In the genomic region with DNA sequence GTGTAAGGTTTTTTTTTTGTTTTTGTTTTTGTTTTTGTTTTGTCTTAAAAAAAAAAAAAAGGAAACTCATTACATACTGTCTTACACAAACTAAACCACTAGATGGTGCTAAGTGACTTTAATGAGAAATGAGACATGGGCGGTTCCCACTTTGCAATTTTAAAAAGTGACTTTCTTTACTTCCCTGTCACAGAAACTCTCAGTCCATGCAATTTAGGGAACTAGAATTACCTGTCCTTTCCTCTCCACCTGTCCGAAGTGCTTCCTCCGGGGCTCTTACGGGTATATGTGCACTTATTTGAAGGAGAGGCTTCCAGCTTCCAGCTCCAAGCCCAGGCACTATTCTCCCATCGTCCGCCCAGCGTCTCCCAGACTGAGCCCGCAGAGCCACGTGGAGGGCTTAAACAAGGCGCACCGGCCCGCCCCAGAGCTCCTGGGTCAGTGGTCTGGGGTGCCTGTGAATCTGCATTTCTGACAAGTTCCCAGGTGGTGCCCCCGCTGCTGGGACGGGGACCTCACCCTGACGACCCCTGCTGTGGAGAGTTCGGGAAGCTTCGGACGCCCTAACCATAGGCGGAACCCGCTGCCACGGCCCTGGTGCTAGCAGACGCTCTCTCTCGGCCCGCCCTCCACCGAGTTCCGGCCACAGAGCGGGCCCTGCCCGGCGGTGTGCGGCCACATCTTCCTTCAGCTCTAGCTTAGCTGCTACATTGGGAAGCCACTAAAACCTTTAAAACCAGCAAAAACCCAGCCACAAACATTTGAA, we compare ENCODE assay signal across 1 cellular context.
TF ChIP-seq lines count a peak whose summit lies in the region.

No MANE protein-coding gene starts in this region.

TF ChIP-seq in HepG2, 621 proteins besides CTCF, POLR2A, EP300 and RAD21 (continued from another document and continues in another):
- no peak for TF ChIP-seq ZNF484 (CRISPR knock-in tag; IDR thresholded peaks at IDR 0.05; ENCODE audit: borderline replicate concordance, low read depth)
- no peak for TF ChIP-seq RFX3 (CRISPR knock-in tag; IDR thresholded peaks at IDR 0.05)
- peak; percentile 72; the same call in 1 of the 2 replicates for TF ChIP-seq ZSCAN20 (CRISPR knock-in tag; IDR thresholded peaks at IDR 0.05; ENCODE audit: borderline replicate concordance)
- TF ChIP-seq FOXK1 (CRISPR knock-in tag; IDR thresholded peaks at IDR 0.05; ENCODE audit: borderline replicate concordance, low read depth) = no peak
- TF ChIP-seq ZNF713 (CRISPR knock-in tag; IDR thresholded peaks at IDR 0.05) = no peak
- 0 out of 2 replicates have a peak, but pooled peaks have one; percentile 31 for TF ChIP-seq HMG20B (CRISPR knock-in tag; conservative IDR thresholded peaks at IDR 0.05)
- TF ChIP-seq BRD4 (CRISPR knock-in tag; IDR thresholded peaks at IDR 0.05) = 0 out of 2 replicates have a peak, but pooled peaks have one; percentile 48
- no peak for TF ChIP-seq RFXAP (CRISPR knock-in tag; IDR thresholded peaks at IDR 0.05; ENCODE audit: borderline replicate concordance)
- TF ChIP-seq HNRNPH1 (optimal IDR thresholded peaks at IDR 0.05; ENCODE audit: low read depth, low read length) = no peak
- 0 out of 2 replicates have a peak, but pooled peaks have one; percentile 56 for TF ChIP-seq ZNF34 (CRISPR knock-in tag; IDR thresholded peaks at IDR 0.05; ENCODE audit: borderline replicate concordance)
- TF ChIP-seq, protein P1, sequence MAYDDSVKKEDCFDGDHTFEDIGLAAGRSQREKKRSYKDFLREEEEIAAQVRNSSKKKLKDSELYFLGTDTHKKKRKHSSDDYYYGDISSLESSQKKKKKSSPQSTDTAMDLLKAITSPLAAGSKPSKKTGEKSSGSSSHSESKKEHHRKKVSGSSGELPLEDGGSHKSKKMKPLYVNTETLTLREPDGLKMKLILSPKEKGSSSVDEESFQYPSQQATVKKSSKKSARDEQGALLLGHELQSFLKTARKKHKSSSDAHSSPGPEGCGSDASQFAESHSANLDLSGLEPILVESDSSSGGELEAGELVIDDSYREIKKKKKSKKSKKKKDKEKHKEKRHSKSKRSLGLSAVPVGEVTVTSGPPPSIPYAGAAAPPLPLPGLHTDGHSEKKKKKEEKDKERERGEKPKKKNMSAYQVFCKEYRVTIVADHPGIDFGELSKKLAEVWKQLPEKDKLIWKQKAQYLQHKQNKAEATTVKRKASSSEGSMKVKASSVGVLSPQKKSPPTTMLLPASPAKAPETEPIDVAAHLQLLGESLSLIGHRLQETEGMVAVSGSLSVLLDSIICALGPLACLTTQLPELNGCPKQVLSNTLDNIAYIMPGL (CRISPR knock-in tag; IDR thresholded peaks at IDR 0.05; ENCODE audit: borderline replicate concordance in 1 of 2, low read depth in 1 of 2) = peak in 1 of 2 experiments; percentile 74; a peak in 3 of 4 replicates
- TF ChIP-seq SOX13 (IDR thresholded peaks at IDR 0.05) = no peak
- no peak for TF ChIP-seq SOX13 (CRISPR knock-in tag; conservative IDR thresholded peaks at IDR 0.05 in 1 of 2, IDR thresholded peaks at IDR 0.05 in 1 of 2)
- TF ChIP-seq, protein P2, sequence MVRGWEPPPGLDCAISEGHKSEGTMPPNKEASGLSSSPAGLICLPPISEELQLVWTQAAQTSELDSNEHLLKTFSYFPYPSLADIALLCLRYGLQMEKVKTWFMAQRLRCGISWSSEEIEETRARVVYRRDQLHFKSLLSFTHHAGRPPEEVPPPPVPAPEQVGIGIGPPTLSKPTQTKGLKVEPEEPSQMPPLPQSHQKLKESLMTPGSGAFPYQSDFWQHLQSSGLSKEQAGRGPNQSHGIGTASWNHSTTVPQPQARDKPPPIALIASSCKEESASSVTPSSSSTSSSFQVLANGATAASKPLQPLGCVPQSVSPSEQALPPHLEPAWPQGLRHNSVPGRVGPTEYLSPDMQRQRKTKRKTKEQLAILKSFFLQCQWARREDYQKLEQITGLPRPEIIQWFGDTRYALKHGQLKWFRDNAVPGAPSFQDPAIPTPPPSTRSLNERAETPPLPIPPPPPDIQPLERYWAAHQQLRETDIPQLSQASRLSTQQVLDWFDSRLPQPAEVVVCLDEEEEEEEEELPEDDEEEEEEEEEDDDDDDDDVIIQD (CRISPR knock-in tag; IDR thresholded peaks at IDR 0.05; ENCODE audit: low read depth) = no peak
- TF ChIP-seq, protein P3, sequence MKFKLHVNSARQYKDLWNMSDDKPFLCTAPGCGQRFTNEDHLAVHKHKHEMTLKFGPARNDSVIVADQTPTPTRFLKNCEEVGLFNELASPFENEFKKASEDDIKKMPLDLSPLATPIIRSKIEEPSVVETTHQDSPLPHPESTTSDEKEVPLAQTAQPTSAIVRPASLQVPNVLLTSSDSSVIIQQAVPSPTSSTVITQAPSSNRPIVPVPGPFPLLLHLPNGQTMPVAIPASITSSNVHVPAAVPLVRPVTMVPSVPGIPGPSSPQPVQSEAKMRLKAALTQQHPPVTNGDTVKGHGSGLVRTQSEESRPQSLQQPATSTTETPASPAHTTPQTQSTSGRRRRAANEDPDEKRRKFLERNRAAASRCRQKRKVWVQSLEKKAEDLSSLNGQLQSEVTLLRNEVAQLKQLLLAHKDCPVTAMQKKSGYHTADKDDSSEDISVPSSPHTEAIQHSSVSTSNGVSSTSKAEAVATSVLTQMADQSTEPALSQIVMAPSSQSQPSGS (CRISPR knock-in tag; IDR thresholded peaks at IDR 0.05) = no peak
- TF ChIP-seq, protein P4, sequence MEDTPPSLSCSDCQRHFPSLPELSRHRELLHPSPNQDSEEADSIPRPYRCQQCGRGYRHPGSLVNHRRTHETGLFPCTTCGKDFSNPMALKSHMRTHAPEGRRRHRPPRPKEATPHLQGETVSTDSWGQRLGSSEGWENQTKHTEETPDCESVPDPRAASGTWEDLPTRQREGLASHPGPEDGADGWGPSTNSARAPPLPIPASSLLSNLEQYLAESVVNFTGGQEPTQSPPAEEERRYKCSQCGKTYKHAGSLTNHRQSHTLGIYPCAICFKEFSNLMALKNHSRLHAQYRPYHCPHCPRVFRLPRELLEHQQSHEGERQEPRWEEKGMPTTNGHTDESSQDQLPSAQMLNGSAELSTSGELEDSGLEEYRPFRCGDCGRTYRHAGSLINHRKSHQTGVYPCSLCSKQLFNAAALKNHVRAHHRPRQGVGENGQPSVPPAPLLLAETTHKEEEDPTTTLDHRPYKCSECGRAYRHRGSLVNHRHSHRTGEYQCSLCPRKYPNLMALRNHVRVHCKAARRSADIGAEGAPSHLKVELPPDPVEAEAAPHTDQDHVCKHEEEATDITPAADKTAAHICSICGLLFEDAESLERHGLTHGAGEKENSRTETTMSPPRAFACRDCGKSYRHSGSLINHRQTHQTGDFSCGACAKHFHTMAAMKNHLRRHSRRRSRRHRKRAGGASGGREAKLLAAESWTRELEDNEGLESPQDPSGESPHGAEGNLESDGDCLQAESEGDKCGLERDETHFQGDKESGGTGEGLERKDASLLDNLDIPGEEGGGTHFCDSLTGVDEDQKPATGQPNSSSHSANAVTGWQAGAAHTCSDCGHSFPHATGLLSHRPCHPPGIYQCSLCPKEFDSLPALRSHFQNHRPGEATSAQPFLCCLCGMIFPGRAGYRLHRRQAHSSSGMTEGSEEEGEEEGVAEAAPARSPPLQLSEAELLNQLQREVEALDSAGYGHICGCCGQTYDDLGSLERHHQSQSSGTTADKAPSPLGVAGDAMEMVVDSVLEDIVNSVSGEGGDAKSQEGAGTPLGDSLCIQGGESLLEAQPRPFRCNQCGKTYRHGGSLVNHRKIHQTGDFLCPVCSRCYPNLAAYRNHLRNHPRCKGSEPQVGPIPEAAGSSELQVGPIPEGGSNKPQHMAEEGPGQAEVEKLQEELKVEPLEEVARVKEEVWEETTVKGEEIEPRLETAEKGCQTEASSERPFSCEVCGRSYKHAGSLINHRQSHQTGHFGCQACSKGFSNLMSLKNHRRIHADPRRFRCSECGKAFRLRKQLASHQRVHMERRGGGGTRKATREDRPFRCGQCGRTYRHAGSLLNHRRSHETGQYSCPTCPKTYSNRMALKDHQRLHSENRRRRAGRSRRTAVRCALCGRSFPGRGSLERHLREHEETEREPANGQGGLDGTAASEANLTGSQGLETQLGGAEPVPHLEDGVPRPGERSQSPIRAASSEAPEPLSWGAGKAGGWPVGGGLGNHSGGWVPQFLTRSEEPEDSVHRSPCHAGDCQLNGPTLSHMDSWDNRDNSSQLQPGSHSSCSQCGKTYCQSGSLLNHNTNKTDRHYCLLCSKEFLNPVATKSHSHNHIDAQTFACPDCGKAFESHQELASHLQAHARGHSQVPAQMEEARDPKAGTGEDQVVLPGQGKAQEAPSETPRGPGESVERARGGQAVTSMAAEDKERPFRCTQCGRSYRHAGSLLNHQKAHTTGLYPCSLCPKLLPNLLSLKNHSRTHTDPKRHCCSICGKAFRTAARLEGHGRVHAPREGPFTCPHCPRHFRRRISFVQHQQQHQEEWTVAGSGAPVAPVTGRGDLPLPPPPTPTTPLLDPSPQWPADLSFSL (CRISPR knock-in tag; IDR thresholded peaks at IDR 0.05) = no peak
- peak; percentile 53; the same call in 1 of the 2 replicates for TF ChIP-seq MTA1 (CRISPR knock-in tag; IDR thresholded peaks at IDR 0.05; ENCODE audit: borderline replicate concordance)
- TF ChIP-seq ZNF326 (CRISPR knock-in tag; IDR thresholded peaks at IDR 0.05; ENCODE audit: borderline replicate concordance) = no peak
- TF ChIP-seq SIX1 (CRISPR knock-in tag; IDR thresholded peaks at IDR 0.05; ENCODE audit: borderline replicate concordance) = no peak
- TF ChIP-seq ZKSCAN5 (CRISPR knock-in tag; IDR thresholded peaks at IDR 0.05) = no peak
- TF ChIP-seq, protein P5, sequence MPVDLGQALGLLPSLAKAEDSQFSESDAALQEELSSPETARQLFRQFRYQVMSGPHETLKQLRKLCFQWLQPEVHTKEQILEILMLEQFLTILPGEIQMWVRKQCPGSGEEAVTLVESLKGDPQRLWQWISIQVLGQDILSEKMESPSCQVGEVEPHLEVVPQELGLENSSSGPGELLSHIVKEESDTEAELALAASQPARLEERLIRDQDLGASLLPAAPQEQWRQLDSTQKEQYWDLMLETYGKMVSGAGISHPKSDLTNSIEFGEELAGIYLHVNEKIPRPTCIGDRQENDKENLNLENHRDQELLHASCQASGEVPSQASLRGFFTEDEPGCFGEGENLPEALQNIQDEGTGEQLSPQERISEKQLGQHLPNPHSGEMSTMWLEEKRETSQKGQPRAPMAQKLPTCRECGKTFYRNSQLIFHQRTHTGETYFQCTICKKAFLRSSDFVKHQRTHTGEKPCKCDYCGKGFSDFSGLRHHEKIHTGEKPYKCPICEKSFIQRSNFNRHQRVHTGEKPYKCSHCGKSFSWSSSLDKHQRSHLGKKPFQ (CRISPR knock-in tag; IDR thresholded peaks at IDR 0.05; ENCODE audit: insufficient replicate concordance) = peak; percentile 17
- peak; percentile 44; the same call in 1 of the 2 replicates for TF ChIP-seq ZNF333 (CRISPR knock-in tag; IDR thresholded peaks at IDR 0.05; ENCODE audit: borderline replicate concordance)
- TF ChIP-seq PAWR (CRISPR knock-in tag; IDR thresholded peaks at IDR 0.05; ENCODE audit: borderline replicate concordance) = 0 out of 2 replicates have a peak, but pooled peaks have one; percentile 56
- no peak for TF ChIP-seq SSRP1 (CRISPR knock-in tag; IDR thresholded peaks at IDR 0.05)
- TF ChIP-seq, protein P6, sequence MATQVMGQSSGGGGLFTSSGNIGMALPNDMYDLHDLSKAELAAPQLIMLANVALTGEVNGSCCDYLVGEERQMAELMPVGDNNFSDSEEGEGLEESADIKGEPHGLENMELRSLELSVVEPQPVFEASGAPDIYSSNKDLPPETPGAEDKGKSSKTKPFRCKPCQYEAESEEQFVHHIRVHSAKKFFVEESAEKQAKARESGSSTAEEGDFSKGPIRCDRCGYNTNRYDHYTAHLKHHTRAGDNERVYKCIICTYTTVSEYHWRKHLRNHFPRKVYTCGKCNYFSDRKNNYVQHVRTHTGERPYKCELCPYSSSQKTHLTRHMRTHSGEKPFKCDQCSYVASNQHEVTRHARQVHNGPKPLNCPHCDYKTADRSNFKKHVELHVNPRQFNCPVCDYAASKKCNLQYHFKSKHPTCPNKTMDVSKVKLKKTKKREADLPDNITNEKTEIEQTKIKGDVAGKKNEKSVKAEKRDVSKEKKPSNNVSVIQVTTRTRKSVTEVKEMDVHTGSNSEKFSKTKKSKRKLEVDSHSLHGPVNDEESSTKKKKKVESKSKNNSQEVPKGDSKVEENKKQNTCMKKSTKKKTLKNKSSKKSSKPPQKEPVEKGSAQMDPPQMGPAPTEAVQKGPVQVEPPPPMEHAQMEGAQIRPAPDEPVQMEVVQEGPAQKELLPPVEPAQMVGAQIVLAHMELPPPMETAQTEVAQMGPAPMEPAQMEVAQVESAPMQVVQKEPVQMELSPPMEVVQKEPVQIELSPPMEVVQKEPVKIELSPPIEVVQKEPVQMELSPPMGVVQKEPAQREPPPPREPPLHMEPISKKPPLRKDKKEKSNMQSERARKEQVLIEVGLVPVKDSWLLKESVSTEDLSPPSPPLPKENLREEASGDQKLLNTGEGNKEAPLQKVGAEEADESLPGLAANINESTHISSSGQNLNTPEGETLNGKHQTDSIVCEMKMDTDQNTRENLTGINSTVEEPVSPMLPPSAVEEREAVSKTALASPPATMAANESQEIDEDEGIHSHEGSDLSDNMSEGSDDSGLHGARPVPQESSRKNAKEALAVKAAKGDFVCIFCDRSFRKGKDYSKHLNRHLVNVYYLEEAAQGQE (IDR thresholded peaks at IDR 0.05; ENCODE audit: borderline replicate concordance in 1 of 2, low read depth in 1 of 2, low read length in 2 of 2) = no peak
- TF ChIP-seq, protein P7, sequence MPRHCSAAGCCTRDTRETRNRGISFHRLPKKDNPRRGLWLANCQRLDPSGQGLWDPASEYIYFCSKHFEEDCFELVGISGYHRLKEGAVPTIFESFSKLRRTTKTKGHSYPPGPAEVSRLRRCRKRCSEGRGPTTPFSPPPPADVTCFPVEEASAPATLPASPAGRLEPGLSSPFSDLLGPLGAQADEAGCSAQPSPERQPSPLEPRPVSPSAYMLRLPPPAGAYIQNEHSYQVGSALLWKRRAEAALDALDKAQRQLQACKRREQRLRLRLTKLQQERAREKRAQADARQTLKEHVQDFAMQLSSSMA (CRISPR knock-in tag; IDR thresholded peaks at IDR 0.05) = peak; percentile 35; the same call in 1 of the 2 replicates
- TF ChIP-seq BHLHE40 (IDR thresholded peaks at IDR 0.05; ENCODE audit: low read length) = no peak
- no peak for TF ChIP-seq ZNF674 (CRISPR knock-in tag; IDR thresholded peaks at IDR 0.05; ENCODE audit: low read depth)
- TF ChIP-seq, protein P8, sequence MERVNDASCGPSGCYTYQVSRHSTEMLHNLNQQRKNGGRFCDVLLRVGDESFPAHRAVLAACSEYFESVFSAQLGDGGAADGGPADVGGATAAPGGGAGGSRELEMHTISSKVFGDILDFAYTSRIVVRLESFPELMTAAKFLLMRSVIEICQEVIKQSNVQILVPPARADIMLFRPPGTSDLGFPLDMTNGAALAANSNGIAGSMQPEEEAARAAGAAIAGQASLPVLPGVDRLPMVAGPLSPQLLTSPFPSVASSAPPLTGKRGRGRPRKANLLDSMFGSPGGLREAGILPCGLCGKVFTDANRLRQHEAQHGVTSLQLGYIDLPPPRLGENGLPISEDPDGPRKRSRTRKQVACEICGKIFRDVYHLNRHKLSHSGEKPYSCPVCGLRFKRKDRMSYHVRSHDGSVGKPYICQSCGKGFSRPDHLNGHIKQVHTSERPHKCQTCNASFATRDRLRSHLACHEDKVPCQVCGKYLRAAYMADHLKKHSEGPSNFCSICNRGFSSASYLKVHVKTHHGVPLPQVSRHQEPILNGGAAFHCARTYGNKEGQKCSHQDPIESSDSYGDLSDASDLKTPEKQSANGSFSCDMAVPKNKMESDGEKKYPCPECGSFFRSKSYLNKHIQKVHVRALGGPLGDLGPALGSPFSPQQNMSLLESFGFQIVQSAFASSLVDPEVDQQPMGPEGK (CRISPR knock-in tag; IDR thresholded peaks at IDR 0.05) = 0 out of 2 replicates have a peak, but pooled peaks have one; percentile 11
- peak; percentile 56; the same call in 1 of the 2 replicates for TF ChIP-seq SNAPC2 (CRISPR knock-in tag; IDR thresholded peaks at IDR 0.05)
- TF ChIP-seq TBP (CRISPR knock-in tag; IDR thresholded peaks at IDR 0.05) = peak; percentile 46; the same call in 1 of the 2 replicates
